8 cellular contexts compared by ENCODE assay signal in genomic region chr2:24972315-24972958, GRCh38. TPM values are rescaled to one million over a fixed set of nuclear protein-coding genes. Genes with fewer than 3 reads are reported as not detected.
DNase-seq lines count a peak whose midpoint lies in the region; ATAC-seq and TF ChIP-seq lines count a peak whose summit lies in the region.

No MANE protein-coding gene starts in this region.

- H4K20me1 ChIP-seq in HCT116 (ENCODE audit: insufficient read depth) (no peaks in the 10 kb centered on the region), PC-9 (ENCODE audit: insufficient read depth) (no peaks in the 10 kb centered on the region)

- peak overlapping the region; percentile 65 for H3K18ac ChIP-seq in trophoblast cell (ENCODE audit: low read length)

- TF ChIP-seq RAD21 in HCT116 (IDR thresholded peaks at IDR 0.05; ENCODE audit: low read depth): no peak

- H3K27ac ChIP-seq in HCT116 (ENCODE audit: low read depth, low read length): peak overlapping the region; percentile 85
- peak overlapping the region; percentile 86 for H3K27ac ChIP-seq in PC-9
- H3K27ac ChIP-seq in trophoblast cell (ENCODE audit: low read depth, low read length): peak overlapping the region; percentile 76

- peak overlapping the region; percentile 94 for H4K8ac ChIP-seq in trophoblast cell (ENCODE audit: low read depth, low read length)

- RAD21 ChIA-PET in HCT116 (lab: Charles Lee; ENCODE audit: low non-redundant PET in 1 of 2, low total read pairs in 2 of 2, uncharacterized antibody in 2 of 2, unreplicated experiment in 2 of 2): interaction anchor here in 1 of 2 experiments (2.6 kb wide), 1 partner anchor 157 kb away, joined by 7 read pairs; no protein-coding TSS in a partner anchor

- H3K79me1 ChIP-seq in trophoblast cell (ENCODE audit: low read length): peaks cover 13% of the 10 kb centered on the region

- H3K9ac ChIP-seq in HCT116 (ENCODE audit: low read length) (peak overlapping the region; percentile 86), trophoblast cell (ENCODE audit: low read length) (peak overlapping the region; percentile 97)

- POLR2A ChIA-PET in HCT116 (lab: Charles Lee): interaction anchor here (1.3 kb wide), 1 partner anchor 157 kb away, joined by 6 read pairs; no protein-coding TSS in a partner anchor
- POLR2A ChIA-PET in PC-9 (lab: Charles Lee; ENCODE audit: unreplicated experiment): interaction anchor here (0.6 kb wide), 1 partner anchor 39 kb away, joined by 3 read pairs; no protein-coding TSS in a partner anchor

- no peak for TF ChIP-seq POLR2A in HCT116 (IDR thresholded peaks at IDR 0.05; ENCODE audit: borderline replicate concordance, extremely low read depth, insufficient read depth, insufficient read length)

- peak overlapping the region; percentile 84 for H3K4me2 ChIP-seq in HCT116 (ENCODE audit: low read length)
- peak overlapping the region; percentile 92 for H3K4me2 ChIP-seq in PC-9
- peak overlapping the region; percentile 63 for H3K4me2 ChIP-seq in trophoblast cell (ENCODE audit: low read length)

- no CpG with 5 or more reads among the region's 19 CpGs for WGBS in trophoblast cell (ENCODE audit: extremely low coverage, insufficient coverage, insufficient read length)

- no peak overlapping the region for H2BK12ac ChIP-seq in trophoblast cell (ENCODE audit: low read length)

- H3K36me3 ChIP-seq in HCT116 (ENCODE audit: control insufficient read depth in 1 of 2, insufficient read depth in 2 of 2, low read length in 2 of 2): no peaks in the 10 kb centered on the region
- H3K36me3 ChIP-seq in PC-9 (ENCODE audit: low read depth): no peaks in the 10 kb centered on the region
- no peaks in the 10 kb centered on the region for H3K36me3 ChIP-seq in trophoblast cell (ENCODE audit: control insufficient read depth in 1 of 2, insufficient read depth in 2 of 2, low read length in 2 of 2)

- peak overlapping the region; percentile 43 for H3K4ac ChIP-seq in trophoblast cell (ENCODE audit: low read depth, low read length)

- H3K14ac ChIP-seq in trophoblast cell (ENCODE audit: low read length): peak overlapping the region; percentile 60

- DNase-seq in AG20443 (ENCODE audit: low spot score) (peak; percentile 34), HCT116 (ENCODE audit: low read depth, low spot score) (peak; percentile 12), PC-9 (peak in 1 of 2 experiments; percentile 27), head of caudate nucleus (peak in 30 of 42 donors; percentile 22 to 71 (median 45)), trophoblast cell (peak in 1 of 2 donors; percentile 39)
- DNase-seq in activated naive CD4-positive, alpha-beta T cell treated with anti-CD3 and anti-CD28 coated beads, Interleukin-2, amount 50 U/mL, for 16 hours: peak; percentile 31

- BruUV-seq in HCT116 (replicated peaks; lab: Mats Ljungman, UMichigan): TSS peak; percentile 87
- TSS peak; percentile 89 for BruUV-seq in PC-9 (replicated peaks; lab: Mats Ljungman, UMichigan)

- H2AFZ ChIP-seq in HCT116 (ENCODE audit: low read depth, low read length, poor library complexity, severe bottlenecking): no peak overlapping the region
- H2AFZ ChIP-seq in PC-9: peak overlapping the region; percentile 100
- H2AFZ ChIP-seq in trophoblast cell (ENCODE audit: insufficient read depth, low read length, poor library complexity): peak overlapping the region; percentile 62

- CTCF ChIA-PET in HCT116 (lab: Charles Lee) (interaction anchor here (0.8 to 2.1 kb wide), 3 partner anchors 144 to 563 kb away, joined by 3 to 21 read pairs (median 4); no protein-coding TSS in a partner anchor), PC-9 (lab: Charles Lee) (no interaction called here)

- H4K12ac ChIP-seq in trophoblast cell (ENCODE audit: low read depth, low read length): peak overlapping the region; percentile 93

- no peak for TF ChIP-seq CTCF in HCT116 (IDR thresholded peaks at IDR 0.05 in 2 of 3, conservative IDR thresholded peaks at IDR 0.05 in 1 of 3; ENCODE audit: borderline replicate concordance in 1 of 3, insufficient read depth in 1 of 3, low read depth in 2 of 3, low read length in 2 of 3)
- TF ChIP-seq CTCF in PC-9 (conservative IDR thresholded peaks at IDR 0.05): no peak

- no peaks in the 10 kb centered on the region for H3K27me3 ChIP-seq in HCT116 (ENCODE audit: insufficient read depth, low read length)
- no peaks in the 10 kb centered on the region for H3K27me3 ChIP-seq in PC-9 (ENCODE audit: insufficient read depth, low read depth)
- H3K27me3 ChIP-seq in trophoblast cell (ENCODE audit: insufficient read depth, low read length): no peaks in the 10 kb centered on the region

- H3K4me1 ChIP-seq in HCT116 (ENCODE audit: control insufficient read depth in 1 of 2, insufficient read depth in 2 of 2, low read length in 2 of 2) (peaks cover 5 to 11% of the 10 kb centered on the region in 2 experiments), PC-9 (replicated peaks; ENCODE audit: insufficient read depth) (peaks cover 18% of the 10 kb centered on the region), trophoblast cell (ENCODE audit: control insufficient read depth in 1 of 2, insufficient read depth in 2 of 2, low read length in 2 of 2) (peaks cover 0 to 2% of the 10 kb centered on the region in 2 experiments)

- no peaks in the 10 kb centered on the region for H3K9me2 ChIP-seq in HCT116 (ENCODE audit: insufficient read depth)
- H3K9me2 ChIP-seq in PC-9 (ENCODE audit: insufficient read depth): no peaks in the 10 kb centered on the region

- H3F3A ChIP-seq in PC-9 (ENCODE audit: insufficient read depth, low read depth): peaks cover 4% of the 10 kb centered on the region; the same call in 1 of the 2 replicates

- peak overlapping the region; percentile 72 for H4K91ac ChIP-seq in trophoblast cell (ENCODE audit: low read depth, low read length)

- no peak overlapping the region for H3K23ac ChIP-seq in trophoblast cell (ENCODE audit: low read length)

- H3K9me3 ChIP-seq in HCT116 (ENCODE audit: control insufficient read depth in 1 of 2, insufficient read depth in 1 of 2, low read depth in 1 of 2, low read length in 2 of 2): no peaks in the 10 kb centered on the region
- H3K9me3 ChIP-seq in PC-9 (ENCODE audit: insufficient read depth, low read depth): no peaks in the 10 kb centered on the region
- no peaks in the 10 kb centered on the region for H3K9me3 ChIP-seq in trophoblast cell (ENCODE audit: insufficient read depth, low read depth, low read length)

- H2BK5ac ChIP-seq in trophoblast cell (ENCODE audit: low read depth, low read length, poor library complexity): peak overlapping the region; percentile 78

- H2AK5ac ChIP-seq in trophoblast cell (ENCODE audit: low read length): no peak overlapping the region

- H3K4me3 ChIP-seq in HCT116 (replicated peaks in 1 of 2; ENCODE audit: low read depth in 1 of 2, low read length in 2 of 2) (peak overlapping the region; percentile 77 to 81), PC-9 (peak overlapping the region; percentile 95), trophoblast cell (ENCODE audit: low read depth, low read length) (peak overlapping the region; percentile 87)

- H3K79me2 ChIP-seq in HCT116 (ENCODE audit: insufficient read depth, low read length) (peaks cover 16% of the 10 kb centered on the region), PC-9 (ENCODE audit: low read depth) (peaks cover 29% of the 10 kb centered on the region), trophoblast cell (ENCODE audit: control insufficient read depth, insufficient read depth, low read length, poor library complexity) (peaks cover 9% of the 10 kb centered on the region)

- no peak for ATAC-seq in HCT116
- ATAC-seq in GM21381 (IDR thresholded peaks at IDR 0.05; ENCODE audit: unreplicated experiment): no peak
- no peak for ATAC-seq in GM21423 (IDR thresholded peaks at IDR 0.05; ENCODE audit: unreplicated experiment)

- H2BK120ac ChIP-seq in trophoblast cell (ENCODE audit: insufficient read depth, low read length, poor library complexity): peak overlapping the region; percentile 57

- intact Hi-C loops in HCT116 (cut with micrococcal nuclease): no loop called here
- intact Hi-C loops in PC-9 (cut with micrococcal nuclease; ENCODE audit: unreplicated experiment): loop anchor here (5.0 kb wide), 3 partner anchors 180 to 560 kb away; partner anchors contain the start of genes CENPO and PTRHD1
- intact Hi-C loops in head of caudate nucleus (cut with DNase I): loop anchor here (2.0 to 10.0 kb wide), 4 partner anchors 70 to 222 kb away; partner anchors contain the start of gene EFR3B

TF ChIP-seq in HCT116, 20 proteins besides CTCF, POLR2A, EP300 and RAD21:
- TF ChIP-seq YY1 (IDR thresholded peaks at IDR 0.05; ENCODE audit: extremely low read depth, insufficient replicate concordance, low read depth, low read length) (peak; percentile 9), ELF1 (IDR thresholded peaks at IDR 0.05; ENCODE audit: borderline replicate concordance, low read depth) (no peak), SP1 (IDR thresholded peaks at IDR 0.05; ENCODE audit: low read depth) (no peak), REST (IDR thresholded peaks at IDR 0.05; ENCODE audit: low read depth) (no peak), ZFX (IDR thresholded peaks at IDR 0.05) (peak; percentile 62)

RNA-seq across cellular contexts. Expression of gene DNAJC27, which starts 0.7 kb away (rescaled TPM):
- 4.6 TPM for total RNA-seq in HCT116 (2021; ENCODE audit: unreplicated experiment)
- 0.95 and 1.1 TPM in 2 replicates for polyA plus RNA-seq in HCT116 (2012)
- 5.1 and 6.3 TPM in 2 replicates for total RNA-seq in PC-9 (2021)
- polyA plus RNA-seq in trophoblast cell (2013): 2.5 TPM in 2 replicates

RNA-seq across cellular contexts. Expression of gene ADCY3, which starts 52.4 kb away (rescaled TPM):
- total RNA-seq in HCT116 (2021; ENCODE audit: unreplicated experiment) (71.1 TPM), PC-9 (2021) (46.3 and 47.4 TPM in 2 replicates)
- polyA plus RNA-seq in HCT116 (2012): 58.2 and 63.5 TPM in 2 replicates
- 3.9 and 4.6 TPM in 2 replicates for polyA plus RNA-seq in trophoblast cell (2013)
